ENCODE assay signal across 8 cellular contexts in the genomic region with DNA sequence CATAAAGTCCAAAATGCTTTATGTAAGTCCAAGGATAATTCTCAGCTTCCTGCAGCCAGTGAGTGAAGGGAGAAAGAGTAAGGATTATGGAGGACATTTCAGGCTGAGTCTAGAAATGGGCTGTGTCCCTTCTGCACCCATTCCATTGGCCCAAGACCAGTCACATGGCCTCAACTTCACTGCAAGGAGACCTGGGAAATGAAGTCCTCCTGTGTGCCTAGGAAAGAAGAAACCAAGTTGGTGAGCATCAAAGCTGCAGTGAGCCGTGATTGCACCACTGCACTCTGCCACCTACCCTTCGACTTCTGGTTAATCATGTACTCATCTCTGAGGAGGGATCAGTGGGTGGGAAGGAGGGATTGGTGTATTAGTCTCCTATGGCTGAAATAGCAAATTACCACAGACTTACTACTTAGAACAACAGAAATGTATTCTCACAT. TPM values are rescaled to one million over a fixed set of nuclear protein-coding genes. Genes with fewer than 3 reads are reported as not detected.
A peak's percentile ranks its signal among the peaks of the same experiment; 100 is the strongest.
DNase-seq lines count a peak whose midpoint lies in the region; ATAC-seq and TF ChIP-seq lines count a peak whose summit lies in the region.

No MANE protein-coding gene starts in this region.

- intact Hi-C loops in left ventricle myocardium inferior (cut with micrococcal nuclease): no loop called here

- peak; percentile 64 for DNase-seq in activated naive CD4-positive, alpha-beta T cell treated with Interleukin-2 at 50 U/mL for 16 hours
- no peak for DNase-seq in activated naive CD4-positive, alpha-beta T cell (lab: John Stamatoyannopoulos, UW)
- peak; percentile 63 for DNase-seq in activated naive CD4-positive, alpha-beta T cell treated with anti-CD3 and anti-CD28 coated beads, Interleukin-2, amount 50 U/mL, for 16 hours
- DNase-seq in left ventricle myocardium inferior (no peak), nephron progenitor cell (no peak)
- peak; percentile 53 for DNase-seq in stimulated activated CD4-positive, alpha-beta T cell treated with anti-CD3 and anti-CD28 coated beads, Interleukin-4, amount 100 ng/mL, for 1 hour

- H3K4me1 ChIP-seq in left ventricle myocardium inferior: no peaks in the 10 kb centered on the region

- H3K4me3 Mint-ChIP-seq in nephron progenitor cell: no peak overlapping the region

- H3K4me3 ChIP-seq in left ventricle myocardium inferior: peak overlapping the region; percentile 12

- peak; percentile 31 for ATAC-seq in HG03439 (IDR thresholded peaks at IDR 0.05; ENCODE audit: unreplicated experiment)

- peak; percentile 59 for TF ChIP-seq POLR2A in Raji (IDR thresholded peaks at IDR 0.05; ENCODE audit: insufficient read depth, low read depth, low read length)

- no peaks in the 10 kb centered on the region for H3K36me3 ChIP-seq in left ventricle myocardium inferior

- H3K36me3 Mint-ChIP-seq in nephron progenitor cell (ENCODE audit: low read depth): peaks cover 54% of the 10 kb centered on the region

- H3K9me3 Mint-ChIP-seq in nephron progenitor cell: no peaks in the 10 kb centered on the region

- H3K27ac Mint-ChIP-seq in nephron progenitor cell: no peak overlapping the region

- TF ChIP-seq CTCF in left ventricle myocardium inferior (IDR thresholded peaks at IDR 0.05; ENCODE audit: borderline replicate concordance) (no peak), nephron progenitor cell (IDR thresholded peaks at IDR 0.05) (no peak)

- no peaks in the 10 kb centered on the region for H3K27me3 ChIP-seq in left ventricle myocardium inferior (ENCODE audit: low read depth)

- no peaks in the 10 kb centered on the region for H3K9me3 ChIP-seq in left ventricle myocardium inferior (replicated peaks)

- H3K27me3 Mint-ChIP-seq in nephron progenitor cell (ENCODE audit: low read depth, poor library complexity): peaks cover 4% of the 10 kb centered on the region

- peaks cover 51% of the 10 kb centered on the region for H3K4me1 Mint-ChIP-seq in nephron progenitor cell

- H3K27ac ChIP-seq in left ventricle myocardium inferior (replicated peaks): no peak overlapping the region

RNA-seq across cellular contexts. Expression of a gene that starts 3.6 kb away (rescaled TPM):
- total RNA-seq in left ventricle myocardium inferior: 3.7 TPM

RNA-seq across cellular contexts. Expression of a gene that starts 6.6 kb away (rescaled TPM):
- 1.1 TPM for total RNA-seq in left ventricle myocardium inferior

RNA-seq across cellular contexts. Expression of a gene that starts 30.6 kb away (rescaled TPM):
- 44.1 TPM for total RNA-seq in left ventricle myocardium inferior

RNA-seq across cellular contexts. Expression of a gene that starts 32.0 kb away (rescaled TPM):
- total RNA-seq in left ventricle myocardium inferior: not detected

RNA-seq across cellular contexts. Expression of a gene that starts 56.4 kb away (rescaled TPM):
- not detected for total RNA-seq in left ventricle myocardium inferior

Comparison
In these comparisons a context has a peak if more than half of its experiments do, and no peak if none do; other contexts are left out.
1. DNase-seq: peak in activated naive CD4-positive, alpha-beta T cell treated with Interleukin-2 at 50 U/mL for 16 hours (single experiment), activated naive CD4-positive, alpha-beta T cell treated with anti-CD3 and anti-CD28 coated beads, Interleukin-2, amount 50 U/mL, for 16 hours (single experiment) and stimulated activated CD4-positive, alpha-beta T cell treated with anti-CD3 and anti-CD28 coated beads, Interleukin-4, amount 100 ng/mL, for 1 hour (single experiment); none in activated naive CD4-positive, alpha-beta T cell (0 of 4), left ventricle myocardium inferior (single experiment) and nephron progenitor cell (single experiment).